20 cellular contexts compared by ENCODE assay signal in the genomic region with DNA sequence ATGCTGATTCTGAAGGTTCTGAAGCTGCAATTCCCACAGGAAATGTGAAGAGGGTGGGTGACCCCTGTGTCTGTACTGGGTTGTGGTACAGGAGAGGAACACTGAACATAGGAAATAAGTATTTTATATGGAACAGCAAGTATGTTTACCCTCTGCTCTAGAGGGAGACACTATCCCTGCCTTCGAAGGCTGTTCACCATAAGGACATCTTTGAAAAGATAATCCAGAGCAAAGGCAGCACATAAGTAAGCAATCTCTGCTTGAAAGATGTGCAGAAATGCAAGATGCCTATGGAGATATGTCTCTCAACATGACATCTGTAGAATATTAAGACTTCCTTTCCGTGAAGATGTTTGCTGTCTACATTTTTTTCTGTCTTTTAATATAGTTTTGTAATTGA.
DNase-seq lines count a peak whose midpoint lies in the region; ATAC-seq, FAIRE-seq and TF ChIP-seq lines count a peak whose summit lies in the region.
"Had no signal": no experiment of that assay in that cellular context is flagged by ENCODE, and none has a peak within 500 bp of the region (broad histone marks: within the 10 kb centered on the region; RNA-seq: fewer than 3 reads in every experiment).

No MANE protein-coding gene starts in this region.

- no peak overlapping the region for H3K27ac ChIP-seq in Panc1 (ENCODE audit: low read length)
- H3K27ac ChIP-seq: spleen had no signal

- ATAC-seq in Panc1: no peak
- no peak for ATAC-seq in HG02970 (IDR thresholded peaks at IDR 0.05; ENCODE audit: low FRiP score, unreplicated experiment)

- BruUV-seq in Panc1 (replicated peaks; lab: Mats Ljungman, UMichigan): no TSS peak

- CTCF ChIA-PET in Panc1 (lab: Charles Lee): no interaction called here

- peak; percentile 36 for TF ChIP-seq CTCF in AG10803 (conservative IDR thresholded peaks at IDR 0.05; ENCODE audit: low read length)
- TF ChIP-seq CTCF in Panc1 (IDR thresholded peaks at IDR 0.05): peak; percentile 15; the same call in 1 of the 2 replicates
- peak; percentile 8 for TF ChIP-seq CTCF in epithelial cell of proximal tubule (conservative IDR thresholded peaks at IDR 0.05; ENCODE audit: low read depth, low read length)

- no peaks in the 10 kb centered on the region; the same call in 1 of the 2 replicates for H3K36me3 ChIP-seq in Panc1 (ENCODE audit: control insufficient read depth, insufficient read depth, low read length)
- H3K36me3 ChIP-seq: spleen had no signal

- H3K4me3 ChIP-seq in AG10803 (ENCODE audit: low read length) (no peak overlapping the region), Panc1 (ENCODE audit: low read depth in 2 of 2, low read length in 2 of 2) (no peak overlapping the region), epithelial cell of proximal tubule (ENCODE audit: low read depth, low read length) (no peak overlapping the region)
- H3K4me3 ChIP-seq: spleen had no signal

- POLR2A ChIA-PET in Panc1 (lab: Charles Lee): no interaction called here

- H3K9me3 ChIP-seq in Panc1 (ENCODE audit: control insufficient read depth, insufficient read depth, low read depth, low read length): no peaks in the 10 kb centered on the region
- H3K9me3 ChIP-seq: spleen had no signal

- intact Hi-C loops in Panc1 (cut with micrococcal nuclease; ENCODE audit: unreplicated experiment): no loop called here

- no peak for FAIRE-seq in frontal cortex (lab: Jason Lieb, UNC)
- FAIRE-seq: GM12892 had no signal

- H3K27me3 ChIP-seq in Panc1 (ENCODE audit: control insufficient read depth, insufficient read depth, low read length): no peaks in the 10 kb centered on the region
- H3K27me3 ChIP-seq: spleen had no signal

- DNase-seq in AG10803 (ENCODE audit: low read depth) (peak; percentile 53), GM03348 (ENCODE audit: low spot score) (peak; percentile 15), Panc1 (ENCODE audit: low read depth, low spot score) (no peak), epithelial cell of proximal tubule (ENCODE audit: low read depth) (no peak), NCI-H1048 (lab: John Stamatoyannopoulos, UW) (no peak), frontal cortex (ENCODE audit: low spot score in 2 of 2) (no peak), T1000 (lab: John Stamatoyannopoulos, UW) (no peak)
- DNase-seq: activated naive CD8-positive, alpha-beta T cell treated with anti-CD3 and anti-CD28 coated beads, Interleukin-2, amount 10 ng/mL, durations not matched to agents 7 days and 5 days; CD4-positive, CD25-positive, alpha-beta regulatory T cell; effector CD4-positive, alpha-beta T cell; Karpas-422; NCI-H2171 treated with DMSO at 0.1 percent for 48 hours; NCI-H526; retina; SHP77; spleen; stimulated activated CD4-positive, alpha-beta T cell treated with anti-CD3 and anti-CD28 coated beads, Interleukin-4, amount 100 ng/mL, for 24 hours; stimulated activated naive CD4-positive, alpha-beta T cell treated with Interleukin-2 at 50 U/mL for 16 hours had no signal

- in situ Hi-C loops in Panc1 (cut with HindIII; ENCODE audit: low pct_unique_long_range_greater_than_20kb, low sequenced_read_pairs): no loop called here

- H3K4me1 ChIP-seq in Panc1 (ENCODE audit: control insufficient read depth, insufficient read depth, low read length): no peaks in the 10 kb centered on the region; the same call in 1 of the 2 replicates
- H3K4me1 ChIP-seq: spleen had no signal

Comparison
In these comparisons a context has a peak if more than half of its experiments do, and no peak if none do; other contexts are left out.
1. DNase-seq: peak in AG10803 (single experiment) and GM03348 (single experiment); none in Panc1 (single experiment), epithelial cell of proximal tubule (single experiment), NCI-H1048 (single experiment), frontal cortex (0 of 2) and T1000 (single experiment).
2. Peak in every context shown above with its lines, with median percentiles within 50 percentile points of each other: CTCF ChIP-seq.